ENCODE assay signal across 12 cellular contexts in the genomic region with DNA sequence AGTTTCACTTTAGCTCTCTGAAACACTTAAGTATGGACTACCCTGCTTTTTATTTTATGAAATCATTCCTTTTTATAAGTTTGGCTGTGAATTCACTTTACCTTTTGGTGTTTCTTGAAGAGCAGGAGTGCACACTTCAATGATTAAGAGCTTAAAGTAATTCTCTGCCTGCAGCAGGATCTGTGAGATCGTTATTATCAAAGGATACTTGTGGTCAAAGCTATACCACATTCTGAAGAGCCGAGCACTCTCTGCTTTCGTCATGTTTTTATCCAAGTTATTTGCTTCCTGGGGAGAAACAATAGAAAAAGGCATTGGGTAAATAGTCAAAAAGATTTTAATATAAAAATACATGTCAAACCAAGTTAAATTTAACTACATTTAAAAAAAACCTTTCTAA.
A peak's percentile ranks its signal among the peaks of the same experiment; 100 is the strongest.
DNase-seq lines count a peak whose midpoint lies in the region; ATAC-seq lines count a peak whose summit lies in the region.
"Had no signal": no experiment of that assay in that cellular context is flagged by ENCODE, and none has a peak within 500 bp of the region (broad histone marks: within the 10 kb centered on the region; RNA-seq: fewer than 3 reads in every experiment).

No MANE protein-coding gene starts in this region.

- H3K4ac ChIP-seq in mesenchymal stem cell (ENCODE audit: low read depth in 1 of 2, low read length in 2 of 2), result no peak overlapping the region

- H3K79me1 ChIP-seq in mesenchymal stem cell (replicated peaks; ENCODE audit: low read length, poor library complexity, severe bottlenecking), result no peaks in the 10 kb centered on the region

- H2BK15ac ChIP-seq in mesenchymal stem cell (ENCODE audit: low read depth, poor library complexity, severe bottlenecking), result no peak overlapping the region

- H3K9me3 ChIP-seq in adipocyte (ENCODE audit: control insufficient read depth, low read length) (no peaks in the 10 kb centered on the region), mesenchymal stem cell (ENCODE audit: control insufficient read depth, low read length) (no peaks in the 10 kb centered on the region)
- H3K9me3 ChIP-seq: tibial nerve had no signal

- H2BK5ac ChIP-seq in mesenchymal stem cell (ENCODE audit: low read depth, low read length, poor library complexity, severe bottlenecking), result no peak overlapping the region

- H3K18ac ChIP-seq in mesenchymal stem cell (ENCODE audit: low read depth in 1 of 2, low read length in 2 of 2), result no peak overlapping the region

- no peak overlapping the region for H3K14ac ChIP-seq in mesenchymal stem cell (ENCODE audit: low read length in 2 of 2)

- H3K9ac ChIP-seq in adipocyte (ENCODE audit: low read length) (no peak overlapping the region), mesenchymal stem cell (ENCODE audit: low read length) (no peak overlapping the region)

- no peak overlapping the region for H2BK120ac ChIP-seq in mesenchymal stem cell (ENCODE audit: low read depth, low read length)

- WGBS in mesenchymal stem cell, result 33% methylated on average over 1 of the region's 3 CpGs

- DNase-seq in GF-D8 (lab: John Stamatoyannopoulos, UW) (peak; percentile 14), Kasumi-1 (lab: John Stamatoyannopoulos, UW) (peak; percentile 21 to 30), adipocyte (ENCODE audit: low read depth) (peak; percentile 19), mesenchymal stem cell (peak; percentile 62), cerebellar cortex (ENCODE audit: low spot score) (no peak), Right ventricle myocardium superior (no peak), hippocampal formation (lab: John Stamatoyannopoulos, UW) (no peak), HuH-7 (ENCODE audit: low spot score) (no peak)
- DNase-seq: caudate nucleus, NCI-H187 had no signal

- H3K4me2 ChIP-seq in mesenchymal stem cell (ENCODE audit: low read length, poor library complexity, severe bottlenecking), result no peak overlapping the region

- H2BK12ac ChIP-seq in mesenchymal stem cell (ENCODE audit: low read length in 2 of 2), result no peak overlapping the region

- no peaks in the 10 kb centered on the region for H3K27me3 ChIP-seq in adipocyte (replicated peaks; ENCODE audit: control insufficient read depth, insufficient read depth, low read length)
- H3K27me3 ChIP-seq in mesenchymal stem cell (ENCODE audit: control insufficient read depth in 1 of 2, insufficient read depth in 1 of 2, low read length in 2 of 2), result no peaks in the 10 kb centered on the region
- H3K27me3 ChIP-seq: tibial nerve had no signal

- no peak overlapping the region for H2AK5ac ChIP-seq in mesenchymal stem cell (ENCODE audit: low read length, severe bottlenecking)

- H3K27ac ChIP-seq in mesenchymal stem cell (ENCODE audit: low read length, poor library complexity, severe bottlenecking), result no peak overlapping the region
- H3K27ac ChIP-seq: skin epidermis, tibial nerve had no signal

- no peak overlapping the region for H3K4me3 ChIP-seq in adipocyte (ENCODE audit: low read length)
- H3K4me3 ChIP-seq in mesenchymal stem cell (ENCODE audit: insufficient read depth in 1 of 2, low read depth in 1 of 2, low read length in 2 of 2), result no peak overlapping the region
- H3K4me3 ChIP-seq: skin epidermis, tibial nerve had no signal

- H2AFZ ChIP-seq in mesenchymal stem cell (ENCODE audit: low read depth, low read length), result no peak overlapping the region

- ATAC-seq in Right ventricle myocardium superior (ENCODE audit: poor library complexity), result no peak

- no peak overlapping the region for H3K23ac ChIP-seq in mesenchymal stem cell (ENCODE audit: low read length in 2 of 2)

- H3K4me1 ChIP-seq in adipocyte (ENCODE audit: control insufficient read depth, insufficient read depth, low read length) (peaks cover 9% of the 10 kb centered on the region), mesenchymal stem cell (ENCODE audit: control insufficient read depth, insufficient read depth, low read depth, low read length) (no peaks in the 10 kb centered on the region)

- no peak overlapping the region for H4K8ac ChIP-seq in mesenchymal stem cell (ENCODE audit: low read length)

- H3K36me3 ChIP-seq in adipocyte (ENCODE audit: control insufficient read depth, insufficient read depth, low read length, severe bottlenecking), result no peaks in the 10 kb centered on the region
- H3K36me3 ChIP-seq in mesenchymal stem cell (ENCODE audit: control insufficient read depth in 1 of 2, insufficient read depth in 2 of 2, low read depth in 1 of 2, low read length in 2 of 2), result no peaks in the 10 kb centered on the region
- H3K36me3 ChIP-seq: tibial nerve had no signal

- intact Hi-C loops in Right ventricle myocardium superior (cut with DNase I), result no loop called here

- no peak overlapping the region for H4K91ac ChIP-seq in mesenchymal stem cell (ENCODE audit: low read length)

Comparison
In these comparisons a context has a peak if more than half of its experiments do, and no peak if none do; other contexts are left out.
1. DNase-seq: peak in GF-D8 (single experiment), Kasumi-1 (2 of 2), adipocyte (single experiment) and mesenchymal stem cell (single experiment); none in cerebellar cortex (single experiment), Right ventricle myocardium superior (single experiment), hippocampal formation (0 of 2) and HuH-7 (single experiment).